8 cellular contexts compared by ENCODE assay signal in the genomic region with DNA sequence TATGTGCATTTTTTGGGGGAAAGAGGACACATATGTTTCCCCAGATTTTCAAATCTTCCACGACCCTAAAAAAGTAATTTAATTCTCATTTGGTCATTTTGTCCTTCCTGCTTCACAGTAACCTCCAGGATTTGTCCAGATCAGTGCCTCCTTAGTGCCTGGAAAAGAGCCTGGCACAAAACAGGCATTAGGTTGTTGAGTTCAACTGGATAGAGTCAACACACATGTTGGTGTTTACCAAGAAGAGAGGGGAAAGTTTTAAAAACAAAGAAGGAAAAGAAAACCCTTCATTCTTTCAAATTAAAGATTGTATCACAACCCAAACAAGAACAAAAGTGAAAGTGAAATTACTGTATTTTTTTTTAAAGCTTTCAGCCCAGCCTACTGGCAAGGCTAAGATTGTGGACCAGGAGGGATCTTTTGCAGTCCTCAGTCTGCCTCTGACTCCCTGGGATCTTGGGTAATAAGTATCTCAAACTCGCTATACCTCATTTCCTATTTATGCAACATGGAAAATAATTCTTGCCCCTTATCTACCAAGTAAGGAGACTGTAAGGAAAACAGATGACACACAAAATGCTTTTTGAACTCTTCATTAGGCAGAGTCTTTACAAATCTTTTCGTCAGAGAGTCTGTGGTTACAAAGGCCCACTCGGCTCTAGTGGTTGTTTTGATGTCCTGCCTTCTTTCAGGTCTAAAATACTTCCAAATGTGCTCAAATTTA. TPM values are rescaled to one million over a fixed set of nuclear protein-coding genes. Genes with fewer than 3 reads are reported as not detected.
A peak's percentile ranks its signal among the peaks of the same experiment; 100 is the strongest.
DNase-seq lines count a peak whose midpoint lies in the region; ATAC-seq and FAIRE-seq lines count a peak whose summit lies in the region.

No MANE protein-coding gene starts in this region.

- 20 to 32% (median 30%) methylated on average over 4 of the region's 4 CpGs for WGBS in small intestine, 3 donors

- H3K27ac ChIP-seq in effector memory CD4-positive, alpha-beta T cell (ENCODE audit: insufficient read depth, low read length, poor library complexity, severe bottlenecking): no peak overlapping the region
- H3K27ac ChIP-seq in small intestine (ENCODE audit: low read depth in 1 of 2, low read length in 1 of 2): peak overlapping the region in 1 of 2 donors; percentile 56

- no peaks in the 10 kb centered on the region for H3K27me3 ChIP-seq in effector memory CD4-positive, alpha-beta T cell (replicated peaks; ENCODE audit: control insufficient read depth, insufficient read depth, low read length, poor library complexity, severe bottlenecking)
- H3K27me3 ChIP-seq in small intestine (ENCODE audit: control insufficient read depth in 2 of 2, insufficient read depth in 2 of 2, low read length in 2 of 2): no peaks in the 10 kb centered on the region

- no peaks in the 10 kb centered on the region for H3K9me3 ChIP-seq in effector memory CD4-positive, alpha-beta T cell (ENCODE audit: control insufficient read depth, low read length)
- no peaks in the 10 kb centered on the region for H3K9me3 ChIP-seq in small intestine (ENCODE audit: control insufficient read depth, low read depth)

- peak; percentile 64 for ATAC-seq in GM21723 (IDR thresholded peaks at IDR 0.05; ENCODE audit: unreplicated experiment)

- DNase-seq in GM04503 (ENCODE audit: low read depth) (peak; percentile 99), OCI-M1 (lab: John Stamatoyannopoulos, UW) (peak; percentile 92), small intestine (peak; percentile 45), DMS114 treated with DMSO at 0.1 percent for 48 hours (lab: John Stamatoyannopoulos, UW; ENCODE audit: unreplicated experiment) (no peak), NCI-H524 treated with DMSO at 0.1 percent for 48 hours (lab: John Stamatoyannopoulos, UW) (no peak)
- no peak for DNase-seq in effector memory CD4-positive, alpha-beta T cell
- no peak for DNase-seq in activated effector memory CD4-positive, alpha-beta T cell treated with Interleukin-2 at 50 U/mL for 16 hours

- H3K36me3 ChIP-seq in effector memory CD4-positive, alpha-beta T cell (ENCODE audit: control insufficient read depth, insufficient read depth, low read length): no peaks in the 10 kb centered on the region
- H3K36me3 ChIP-seq in small intestine (ENCODE audit: control insufficient read depth in 2 of 2, insufficient read depth in 2 of 2, low read length in 2 of 2): no peaks in the 10 kb centered on the region

- peak overlapping the region; percentile 29 for H3K4me3 ChIP-seq in effector memory CD4-positive, alpha-beta T cell (ENCODE audit: insufficient read depth, low read depth, low read length, poor library complexity, severe bottlenecking)
- H3K4me3 ChIP-seq in small intestine (ENCODE audit: low read depth in 1 of 2, low read length in 2 of 2): no peak overlapping the region

- H3K4me1 ChIP-seq in effector memory CD4-positive, alpha-beta T cell (ENCODE audit: control insufficient read depth, insufficient read depth, low read length, poor library complexity, severe bottlenecking): peaks cover 5% of the 10 kb centered on the region
- peaks cover 4% of the 10 kb centered on the region in 2 donors for H3K4me1 ChIP-seq in small intestine (ENCODE audit: control insufficient read depth in 2 of 2, insufficient read depth in 1 of 2, low read depth in 1 of 2, low read length in 1 of 2)

- FAIRE-seq in small intestine (lab: Jason Lieb, UNC): no peak

RNA-seq across cellular contexts. Expression of a gene that starts 57.8 kb away (rescaled TPM):
- polyA plus RNA-seq in small intestine: 1 to 10 TPM; 1.6 to 3.6 (median 3.1) TPM

Comparison
In these comparisons a context has a peak if more than half of its experiments do, and no peak if none do; other contexts are left out.
1. DNase-seq: peak in GM04503 (single experiment), OCI-M1 (single experiment) and small intestine (single experiment); none in effector memory CD4-positive, alpha-beta T cell (0 of 3), DMS114 treated with DMSO at 0.1 percent for 48 hours (single experiment), activated effector memory CD4-positive, alpha-beta T cell treated with Interleukin-2 at 50 U/mL for 16 hours (single experiment) and NCI-H524 treated with DMSO at 0.1 percent for 48 hours (single experiment).